1 cellular context compared by ENCODE assay signal in genomic region chr22:35301370-35301874, GRCh38.
TF ChIP-seq lines count a peak whose summit lies in the region.

No MANE protein-coding gene starts in this region.

TF ChIP-seq in GM23338, 12 proteins besides CTCF, POLR2A, EP300 and RAD21 (continued from another document):
- TF ChIP-seq, protein P1, sequence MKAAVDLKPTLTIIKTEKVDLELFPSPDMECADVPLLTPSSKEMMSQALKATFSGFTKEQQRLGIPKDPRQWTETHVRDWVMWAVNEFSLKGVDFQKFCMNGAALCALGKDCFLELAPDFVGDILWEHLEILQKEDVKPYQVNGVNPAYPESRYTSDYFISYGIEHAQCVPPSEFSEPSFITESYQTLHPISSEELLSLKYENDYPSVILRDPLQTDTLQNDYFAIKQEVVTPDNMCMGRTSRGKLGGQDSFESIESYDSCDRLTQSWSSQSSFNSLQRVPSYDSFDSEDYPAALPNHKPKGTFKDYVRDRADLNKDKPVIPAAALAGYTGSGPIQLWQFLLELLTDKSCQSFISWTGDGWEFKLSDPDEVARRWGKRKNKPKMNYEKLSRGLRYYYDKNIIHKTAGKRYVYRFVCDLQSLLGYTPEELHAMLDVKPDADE (IDR thresholded peaks at IDR 0.05), result no peak
- TF ChIP-seq EZH2 (IDR thresholded peaks at IDR 0.05; ENCODE audit: low read depth, unreplicated experiment), result no peak
- TF ChIP-seq STAT1 (IDR thresholded peaks at IDR 0.05; ENCODE audit: unreplicated experiment), result no peak
- TF ChIP-seq, protein P2, sequence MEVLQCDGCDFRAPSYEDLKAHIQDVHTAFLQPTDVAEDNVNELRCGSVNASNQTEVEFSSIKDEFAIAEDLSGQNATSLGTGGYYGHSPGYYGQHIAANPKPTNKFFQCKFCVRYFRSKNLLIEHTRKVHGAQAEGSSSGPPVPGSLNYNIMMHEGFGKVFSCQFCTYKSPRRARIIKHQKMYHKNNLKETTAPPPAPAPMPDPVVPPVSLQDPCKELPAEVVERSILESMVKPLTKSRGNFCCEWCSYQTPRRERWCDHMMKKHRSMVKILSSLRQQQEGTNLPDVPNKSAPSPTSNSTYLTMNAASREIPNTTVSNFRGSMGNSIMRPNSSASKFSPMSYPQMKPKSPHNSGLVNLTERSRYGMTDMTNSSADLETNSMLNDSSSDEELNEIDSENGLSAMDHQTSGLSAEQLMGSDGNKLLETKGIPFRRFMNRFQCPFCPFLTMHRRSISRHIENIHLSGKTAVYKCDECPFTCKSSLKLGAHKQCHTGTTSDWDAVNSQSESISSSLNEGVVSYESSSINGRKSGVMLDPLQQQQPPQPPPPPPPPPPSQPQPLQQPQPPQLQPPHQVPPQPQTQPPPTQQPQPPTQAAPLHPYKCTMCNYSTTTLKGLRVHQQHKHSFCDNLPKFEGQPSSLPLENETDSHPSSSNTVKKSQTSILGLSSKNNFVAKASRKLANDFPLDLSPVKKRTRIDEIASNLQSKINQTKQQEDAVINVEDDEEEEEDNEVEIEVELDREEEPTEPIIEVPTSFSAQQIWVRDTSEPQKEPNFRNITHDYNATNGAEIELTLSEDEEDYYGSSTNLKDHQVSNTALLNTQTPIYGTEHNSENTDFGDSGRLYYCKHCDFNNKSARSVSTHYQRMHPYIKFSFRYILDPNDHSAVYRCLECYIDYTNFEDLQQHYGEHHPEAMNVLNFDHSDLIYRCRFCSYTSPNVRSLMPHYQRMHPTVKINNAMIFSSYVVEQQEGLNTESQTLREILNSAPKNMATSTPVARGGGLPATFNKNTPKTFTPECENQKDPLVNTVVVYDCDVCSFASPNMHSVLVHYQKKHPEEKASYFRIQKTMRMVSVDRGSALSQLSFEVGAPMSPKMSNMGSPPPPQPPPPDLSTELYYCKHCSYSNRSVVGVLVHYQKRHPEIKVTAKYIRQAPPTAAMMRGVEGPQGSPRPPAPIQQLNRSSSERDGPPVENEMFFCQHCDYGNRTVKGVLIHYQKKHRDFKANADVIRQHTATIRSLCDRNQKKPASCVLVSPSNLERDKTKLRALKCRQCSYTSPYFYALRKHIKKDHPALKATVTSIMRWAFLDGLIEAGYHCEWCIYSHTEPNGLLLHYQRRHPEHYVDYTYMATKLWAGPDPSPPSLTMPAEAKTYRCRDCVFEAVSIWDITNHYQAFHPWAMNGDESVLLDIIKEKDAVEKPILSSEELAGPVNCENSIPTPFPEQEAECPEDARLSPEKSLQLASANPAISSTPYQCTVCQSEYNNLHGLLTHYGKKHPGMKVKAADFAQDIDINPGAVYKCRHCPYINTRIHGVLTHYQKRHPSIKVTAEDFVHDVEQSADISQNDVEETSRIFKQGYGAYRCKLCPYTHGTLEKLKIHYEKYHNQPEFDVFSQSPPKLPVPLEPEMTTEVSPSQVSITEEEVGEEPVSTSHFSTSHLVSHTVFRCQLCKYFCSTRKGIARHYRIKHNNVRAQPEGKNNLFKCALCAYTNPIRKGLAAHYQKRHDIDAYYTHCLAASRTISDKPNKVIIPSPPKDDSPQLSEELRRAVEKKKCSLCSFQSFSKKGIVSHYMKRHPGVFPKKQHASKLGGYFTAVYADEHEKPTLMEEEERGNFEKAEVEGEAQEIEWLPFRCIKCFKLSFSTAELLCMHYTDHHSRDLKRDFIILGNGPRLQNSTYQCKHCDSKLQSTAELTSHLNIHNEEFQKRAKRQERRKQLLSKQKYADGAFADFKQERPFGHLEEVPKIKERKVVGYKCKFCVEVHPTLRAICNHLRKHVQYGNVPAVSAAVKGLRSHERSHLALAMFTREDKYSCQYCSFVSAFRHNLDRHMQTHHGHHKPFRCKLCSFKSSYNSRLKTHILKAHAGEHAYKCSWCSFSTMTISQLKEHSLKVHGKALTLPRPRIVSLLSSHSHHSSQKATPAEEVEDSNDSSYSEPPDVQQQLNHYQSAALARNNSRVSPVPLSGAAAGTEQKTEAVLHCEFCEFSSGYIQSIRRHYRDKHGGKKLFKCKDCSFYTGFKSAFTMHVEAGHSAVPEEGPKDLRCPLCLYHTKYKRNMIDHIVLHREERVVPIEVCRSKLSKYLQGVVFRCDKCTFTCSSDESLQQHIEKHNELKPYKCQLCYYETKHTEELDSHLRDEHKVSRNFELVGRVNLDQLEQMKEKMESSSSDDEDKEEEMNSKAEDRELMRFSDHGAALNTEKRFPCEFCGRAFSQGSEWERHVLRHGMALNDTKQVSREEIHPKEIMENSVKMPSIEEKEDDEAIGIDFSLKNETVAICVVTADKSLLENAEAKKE (CRISPR knock-in tag; IDR thresholded peaks at IDR 0.05), result no peak
